ENCODE assay signal across 1 cellular context in genomic region chr3:183032904-183033555, GRCh38.
TF ChIP-seq lines count a peak whose summit lies in the region.

No MANE protein-coding gene starts in this region.

TF ChIP-seq in IMR-90, 13 proteins besides CTCF, POLR2A, EP300 and RAD21 (continued from another document):
- no peak for TF ChIP-seq ELK1 (IDR thresholded peaks at IDR 0.05; ENCODE audit: borderline replicate concordance, low read depth, low read length)
- no peak for TF ChIP-seq BHLHE40 (IDR thresholded peaks at IDR 0.05; ENCODE audit: low read depth, low read length)
- TF ChIP-seq FOS (IDR thresholded peaks at IDR 0.05; ENCODE audit: low read depth, low read length): no peak
- TF ChIP-seq SMC3 (IDR thresholded peaks at IDR 0.05; ENCODE audit: low read depth, low read length): no peak
- no peak for TF ChIP-seq MXI1 (IDR thresholded peaks at IDR 0.05; ENCODE audit: borderline replicate concordance, low read depth, low read length)
- TF ChIP-seq CEBPB (IDR thresholded peaks at IDR 0.05; ENCODE audit: low read depth, low read length): no peak
